Comparison of ENCODE assay signal across 1 cellular context in genomic region chr17:1203111-1203966, GRCh38.
TF ChIP-seq lines count a peak whose summit lies in the region.

No MANE protein-coding gene starts in this region.

TF ChIP-seq in WTC11, 78 proteins besides CTCF, POLR2A, EP300 and RAD21 (continued from another document):
- TF ChIP-seq ARID4B (CRISPR knock-in tag; IDR thresholded peaks at IDR 0.05; ENCODE audit: borderline replicate concordance) (peak; percentile 37; the same call in 1 of the 2 replicates), ETV6 (CRISPR knock-in tag; IDR thresholded peaks at IDR 0.05) (0 out of 2 replicates have a peak, but pooled peaks have one; percentile 58), ZNF263 (CRISPR knock-in tag; IDR thresholded peaks at IDR 0.05; ENCODE audit: low read depth) (0 out of 2 replicates have a peak, but pooled peaks have one; percentile 19), MAX (CRISPR knock-in tag; IDR thresholded peaks at IDR 0.05) (peak; percentile 43), KAT7 (CRISPR knock-in tag; IDR thresholded peaks at IDR 0.05; ENCODE audit: borderline replicate concordance) (0 out of 2 replicates have a peak, but pooled peaks have one; percentile 54), SP1 (CRISPR knock-in tag; conservative IDR thresholded peaks at IDR 0.05) (0 out of 2 replicates have a peak, but pooled peaks have one; percentile 0), ZSCAN18 (CRISPR knock-in tag; IDR thresholded peaks at IDR 0.05) (no peak), ZNF416 (CRISPR knock-in tag; IDR thresholded peaks at IDR 0.05) (peak; percentile 37; the same call in 1 of the 2 replicates)
